Comparison of ENCODE assay signal across 13 cellular contexts in the genomic region with DNA sequence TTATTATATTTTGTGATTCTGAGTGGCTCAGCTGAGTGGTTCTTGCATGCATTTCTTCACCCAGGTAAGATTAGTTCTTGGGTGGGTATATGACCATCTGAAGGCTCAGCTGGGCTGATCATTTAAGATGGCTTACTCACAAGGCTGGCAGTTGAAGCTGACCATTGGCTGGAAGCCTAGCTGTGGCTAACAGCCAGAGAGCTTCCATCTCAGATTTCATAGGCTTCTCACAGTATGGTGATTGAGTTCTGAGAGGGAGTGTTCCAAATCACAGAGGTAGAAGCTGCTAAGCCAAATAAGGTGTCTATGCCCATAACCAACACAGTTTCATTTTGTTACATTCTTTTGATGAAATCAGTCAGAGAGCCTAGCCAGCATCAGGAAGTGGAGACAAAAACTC.
DNase-seq lines count a peak whose midpoint lies in the region; ATAC-seq and TF ChIP-seq lines count a peak whose summit lies in the region.
"Had no signal": no experiment of that assay in that cellular context is flagged by ENCODE, and none has a peak within 500 bp of the region (broad histone marks: within the 10 kb centered on the region; RNA-seq: fewer than 3 reads in every experiment).

No MANE protein-coding gene starts in this region.

- no peak overlapping the region for H3K4me3 ChIP-seq in GM12865 (ENCODE audit: low read depth, low read length)
- H3K4me3 ChIP-seq: BLaER1, mucosa of descending colon had no signal

- H3K27ac Mint-ChIP-seq in osteocyte (ENCODE audit: unreplicated experiment): no peak overlapping the region
- no peak overlapping the region for H3K27ac Mint-ChIP-seq in activated naive CD8-positive, alpha-beta T cell treated with anti-CD3 and anti-CD28 coated beads for 36 hours

- no peak for ATAC-seq in HG02571 (IDR thresholded peaks at IDR 0.05; ENCODE audit: unreplicated experiment)
- ATAC-seq: esophagus mucosa, mucosa of descending colon had no signal

- no peaks in the 10 kb centered on the region for H3K4me1 Mint-ChIP-seq in osteocyte (ENCODE audit: unreplicated experiment)
- H3K4me1 Mint-ChIP-seq in activated naive CD8-positive, alpha-beta T cell treated with anti-CD3 and anti-CD28 coated beads for 36 hours: no peaks in the 10 kb centered on the region
- H3K4me1 Mint-ChIP-seq: central memory CD8-positive, alpha-beta T cell had no signal

- TF ChIP-seq CTCF in GM12865 (IDR thresholded peaks at IDR 0.05; ENCODE audit: insufficient read depth, low read depth, low read length, missing control alignments) (no peak), osteocyte (IDR thresholded peaks at IDR 0.05) (no peak)

- DNase-seq in GM12865 (ENCODE audit: low read depth) (peak; percentile 4), NCI-H2029 treated with DMSO at 0.1 percent for 48 hours (lab: John Stamatoyannopoulos, UW) (peak; percentile 79), RPMI7951 (ENCODE audit: low read depth) (peak; percentile 62), islet precursor cell (peak; percentile 59), EL (no peak), osteocyte (ENCODE audit: extremely low spot score, unreplicated experiment) (no peak)
- no peak for DNase-seq in activated naive CD8-positive, alpha-beta T cell treated with anti-CD3 and anti-CD28 coated beads for 36 hours
- DNase-seq: activated CD4-positive, alpha-beta T cell treated with anti-CD3 and anti-CD28 coated beads, Interleukin-2, amount 50 U/mL, for 1 hour; mucosa of descending colon had no signal

- H3K4me3 Mint-ChIP-seq in osteocyte (ENCODE audit: unreplicated experiment): no peak overlapping the region
- no peak overlapping the region for H3K4me3 Mint-ChIP-seq in activated naive CD8-positive, alpha-beta T cell treated with anti-CD3 and anti-CD28 coated beads for 36 hours
- H3K4me3 Mint-ChIP-seq: central memory CD8-positive, alpha-beta T cell had no signal

- H3K36me3 Mint-ChIP-seq in osteocyte (ENCODE audit: unreplicated experiment): no peaks in the 10 kb centered on the region
- no peaks in the 10 kb centered on the region for H3K36me3 Mint-ChIP-seq in activated naive CD8-positive, alpha-beta T cell treated with anti-CD3 and anti-CD28 coated beads for 36 hours

- H3K27me3 Mint-ChIP-seq in osteocyte (ENCODE audit: unreplicated experiment): no peaks in the 10 kb centered on the region
- H3K27me3 Mint-ChIP-seq in activated naive CD8-positive, alpha-beta T cell treated with anti-CD3 and anti-CD28 coated beads for 36 hours: no peaks in the 10 kb centered on the region
- H3K27me3 Mint-ChIP-seq: central memory CD8-positive, alpha-beta T cell had no signal

- H3K9me3 Mint-ChIP-seq in osteocyte (ENCODE audit: unreplicated experiment): peaks cover 22% of the 10 kb centered on the region
- no peaks in the 10 kb centered on the region for H3K9me3 Mint-ChIP-seq in activated naive CD8-positive, alpha-beta T cell treated with anti-CD3 and anti-CD28 coated beads for 36 hours

Comparison
In these comparisons a context has a peak if more than half of its experiments do, and no peak if none do; other contexts are left out.
1. DNase-seq: peak in GM12865 (single experiment), NCI-H2029 treated with DMSO at 0.1 percent for 48 hours (single experiment), RPMI7951 (single experiment) and islet precursor cell (single experiment); none in EL (single experiment), osteocyte (single experiment) and activated naive CD8-positive, alpha-beta T cell treated with anti-CD3 and anti-CD28 coated beads for 36 hours (single experiment).